In genomic region chr7:16420649-16421332, GRCh38 we compare ENCODE assay signal across 7 cellular contexts. TPM values are rescaled to one million over a fixed set of nuclear protein-coding genes. Genes with fewer than 3 reads are reported as not detected.
DNase-seq lines count a peak whose midpoint lies in the region; ATAC-seq, FAIRE-seq and TF ChIP-seq lines count a peak whose summit lies in the region.

No MANE protein-coding gene starts in this region.

- no peak for FAIRE-seq in bronchial epithelial cell (lab: Jason Lieb, UNC)

- H3K4me3 ChIP-seq in WI38 (ENCODE audit: low read depth, low read length) (peak overlapping the region; percentile 58), bronchial epithelial cell (ENCODE audit: low read depth, low read length) (peak overlapping the region; percentile 61), smooth muscle cell (peak overlapping the region; percentile 60)

- H3K9me3 ChIP-seq in smooth muscle cell (replicated peaks; ENCODE audit: low read depth) = no peaks in the 10 kb centered on the region

- WGBS in smooth muscle cell (ENCODE audit: low lambda C conversion rate) = 3% methylated on average over 39 of the region's 56 CpGs

- no peaks in the 10 kb centered on the region for H3K27me3 ChIP-seq in bronchial epithelial cell (ENCODE audit: control insufficient read depth, insufficient read depth, low read length)
- H3K27me3 ChIP-seq in smooth muscle cell (ENCODE audit: low read depth) = no peaks in the 10 kb centered on the region

- no peaks in the 10 kb centered on the region for H4K20me1 ChIP-seq in smooth muscle cell (ENCODE audit: low read depth)

- H3K79me2 ChIP-seq in smooth muscle cell (ENCODE audit: low read depth) = no peaks in the 10 kb centered on the region

- H3K4me1 ChIP-seq in smooth muscle cell (ENCODE audit: low read depth) = peaks cover 7% of the 10 kb centered on the region

- no peaks in the 10 kb centered on the region for H3F3A ChIP-seq in smooth muscle cell (ENCODE audit: low read depth)

- ATAC-seq in GM18520 (IDR thresholded peaks at IDR 0.05; ENCODE audit: unreplicated experiment) = peak; percentile 75
- ATAC-seq in HG03060 (IDR thresholded peaks at IDR 0.05; ENCODE audit: low read depth, unreplicated experiment) = peak; percentile 90

- DNase-seq in NCI-H2196 (lab: John Stamatoyannopoulos, UW; ENCODE audit: unreplicated experiment) = peak; percentile 75
- DNase-seq in bronchial epithelial cell (ENCODE audit: low read depth) = peak; percentile 83
- DNase-seq in iPS-NIHi7 (ENCODE audit: extremely low spot score) = peak; percentile 81
- peak; percentile 74 for DNase-seq in smooth muscle cell (lab: John Stamatoyannopoulos, UW; ENCODE audit: unreplicated experiment)

- peak overlapping the region; percentile 91 for H2AFZ ChIP-seq in smooth muscle cell (ENCODE audit: low read depth)

- H3K27ac ChIP-seq in smooth muscle cell (ENCODE audit: low read depth) = peak overlapping the region; percentile 85

- peak overlapping the region; percentile 82 for H3K9ac ChIP-seq in smooth muscle cell (ENCODE audit: low read depth)

- H3K4me2 ChIP-seq in smooth muscle cell = peak overlapping the region; percentile 85

- TF ChIP-seq CTCF in WI38 (IDR thresholded peaks at IDR 0.05; ENCODE audit: low read depth, low read length) (no peak), bronchial epithelial cell (IDR thresholded peaks at IDR 0.05; ENCODE audit: insufficient read depth, low read length, severe bottlenecking) (peak; percentile 38), smooth muscle cell (IDR thresholded peaks at IDR 0.05; ENCODE audit: borderline replicate concordance, insufficient read depth, poor library complexity, severe bottlenecking) (peak; percentile 30)

- H3K36me3 ChIP-seq in bronchial epithelial cell (ENCODE audit: control insufficient read depth, insufficient read depth, low read length) (no peaks in the 10 kb centered on the region), smooth muscle cell (ENCODE audit: low read depth) (no peaks in the 10 kb centered on the region)

RNA-seq across cellular contexts. Expression of gene CRPPA, which starts 0.5 kb away (rescaled TPM):
- 0.26 and 0.64 TPM in 2 replicates for total RNA-seq in bronchial epithelial cell
- total RNA-seq in smooth muscle cell = 1.9 and 5.4 TPM in 2 replicates
- 0.63 and 1.7 TPM in 2 replicates for polyA plus RNA-seq in smooth muscle cell

RNA-seq across cellular contexts. Expression of gene SOSTDC1, which starts 44.7 kb away (rescaled TPM):
- total RNA-seq in bronchial epithelial cell (not detected in 2 replicates), smooth muscle cell (0.45 and 1.9 TPM in 2 replicates)
- 0.35 TPM in 1 of 2 replicates, not detected in the other for polyA plus RNA-seq in smooth muscle cell

Comparison
In these comparisons a context has a peak if more than half of its experiments do, and no peak if none do; other contexts are left out.
1. Peak in every context shown above with its lines: DNase-seq, ATAC-seq, H3K4me3 ChIP-seq and H3K27ac ChIP-seq.